ENCODE assay signal across 10 cellular contexts in the genomic region with DNA sequence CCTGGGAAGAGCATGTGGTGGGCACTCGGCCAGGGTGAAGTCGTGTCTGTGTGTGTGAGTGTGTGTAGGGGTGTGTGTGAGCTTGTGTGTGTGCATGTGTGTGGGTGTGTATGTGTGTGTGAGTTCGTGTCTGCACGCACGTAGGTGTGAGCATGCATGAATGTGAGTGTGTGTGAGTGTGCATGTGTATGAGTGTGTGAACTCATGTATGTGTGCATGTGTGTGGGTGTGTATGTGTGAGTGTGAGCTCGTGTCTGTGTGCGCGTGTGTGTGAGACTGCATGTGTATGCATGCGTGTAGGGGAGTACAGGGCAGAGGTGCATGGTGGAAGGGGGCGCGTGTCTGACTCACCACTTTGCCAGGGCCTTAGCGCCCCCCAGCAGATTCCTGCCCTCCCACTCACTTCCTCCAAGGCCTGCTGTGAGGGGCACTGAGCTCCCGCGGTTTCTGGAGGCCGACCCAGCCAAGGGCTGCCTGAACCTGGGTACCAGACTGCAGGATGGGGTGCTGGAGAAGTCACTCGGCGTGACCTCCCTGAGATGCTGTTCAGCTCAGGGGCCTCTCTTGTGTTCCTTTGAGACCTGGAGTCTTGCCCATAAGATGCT. TPM values are rescaled to one million over a fixed set of nuclear protein-coding genes. Genes with fewer than 3 reads are reported as not detected.
DNase-seq lines count a peak whose midpoint lies in the region; ATAC-seq and TF ChIP-seq lines count a peak whose summit lies in the region.
"Had no signal": no experiment of that assay in that cellular context is flagged by ENCODE, and none has a peak within 500 bp of the region (broad histone marks: within the 10 kb centered on the region; RNA-seq: fewer than 3 reads in every experiment).

No MANE protein-coding gene starts in this region.

- H2AK5ac ChIP-seq in H9 (ENCODE audit: insufficient read length, low read length), result no peak overlapping the region

- peaks cover 8% of the 10 kb centered on the region for H3K36me3 Mint-ChIP-seq in CD8-positive, alpha-beta T cell
- H3K36me3 Mint-ChIP-seq in H9 (ENCODE audit: insufficient read depth in 1 of 3, low read depth in 3 of 3), result peaks cover 7 to 14% (median 9%) of the 10 kb centered on the region in 3 experiments; a peak in 5 of 7 replicates
- H3K36me3 Mint-ChIP-seq in activated CD8-positive, alpha-beta memory T cell treated with anti-CD3 and anti-CD28 coated beads, Interleukin-2, amount 10 ng/mL, durations not matched to agents 7 days and 5 days, result peaks cover 26% of the 10 kb centered on the region

- H3K56ac ChIP-seq in H9 (ENCODE audit: insufficient read length, low read depth, low read length), result no peak overlapping the region

- H4K5ac ChIP-seq in H9 (ENCODE audit: insufficient read length, low read depth, low read length), result no peak overlapping the region

- no peaks in the 10 kb centered on the region for H3K36me3 ChIP-seq in CD8-positive, alpha-beta T cell (ENCODE audit: insufficient read depth, low read length)
- no peaks in the 10 kb centered on the region for H3K36me3 ChIP-seq in mesodermal cell (ENCODE audit: control insufficient read depth, insufficient read depth, low read length)

- no peak overlapping the region for H3K4me2 ChIP-seq in H9 (ENCODE audit: insufficient read depth, insufficient read length, low read length)

- no peak overlapping the region for H3K9ac ChIP-seq in H9 (ENCODE audit: extremely low read depth, insufficient read length, low read length)

- H2BK120ac ChIP-seq in H9 (ENCODE audit: low read depth, low read length, poor library complexity, severe bottlenecking), result no peak overlapping the region

- no peak overlapping the region for H3K27ac ChIP-seq in CD8-positive, alpha-beta T cell (ENCODE audit: low read depth, low read length)
- H3K27ac ChIP-seq in H9 (ENCODE audit: insufficient read length, low read depth, low read length) (no peak overlapping the region), mesodermal cell (ENCODE audit: low read depth, low read length, severe bottlenecking) (peak overlapping the region; percentile 78)

- POLR2A ChIA-PET in CD8-positive, alpha-beta T cell (lab: Charles Lee), result interaction anchor here (1.1 to 2.9 kb wide), 10 partner anchors 14 to 67 kb away, joined by 3 to 17 read pairs (median 4); a partner anchor contains a TSS

- no peak overlapping the region for H4K8ac ChIP-seq in H9 (replicated peaks; ENCODE audit: insufficient read length, low read depth, low read length)

- H3K79me2 ChIP-seq in H9 (ENCODE audit: insufficient read depth, low read length), result no peaks in the 10 kb centered on the region

- H3K4me3 ChIP-seq in CD8-positive, alpha-beta T cell (ENCODE audit: low read depth, low read length), result peak overlapping the region; percentile 17
- H3K4me3 ChIP-seq in mesodermal cell (ENCODE audit: extremely low read depth, insufficient read depth, low read length, poor library complexity, severe bottlenecking), result no peak overlapping the region

- H3K14ac ChIP-seq in H9 (ENCODE audit: insufficient read depth, low read length), result no peak overlapping the region

- H3K27me3 Mint-ChIP-seq in CD8-positive, alpha-beta T cell (ENCODE audit: low read depth), result no peaks in the 10 kb centered on the region
- H3K27me3 Mint-ChIP-seq in H9 (ENCODE audit: low read depth), result peaks cover 6% of the 10 kb centered on the region
- no peaks in the 10 kb centered on the region for H3K27me3 Mint-ChIP-seq in activated CD8-positive, alpha-beta memory T cell treated with anti-CD3 and anti-CD28 coated beads, Interleukin-2, amount 10 ng/mL, durations not matched to agents 7 days and 5 days
- H3K27me3 Mint-ChIP-seq: activated B cell treated with CpG ODN at 0.5 μM for 24 hours had no signal

- H4K20me1 ChIP-seq in H9 (ENCODE audit: control insufficient read depth, insufficient read depth, insufficient read length), result no peaks in the 10 kb centered on the region

- ATAC-seq in CD8-positive, alpha-beta T cell, result peak; percentile 34
- no peak for ATAC-seq in activated CD8-positive, alpha-beta memory T cell treated with anti-CD3 and anti-CD28 coated beads, Interleukin-2, amount 10 ng/mL, durations not matched to agents 7 days and 5 days
- no peak for ATAC-seq in GM18870 (IDR thresholded peaks at IDR 0.05; ENCODE audit: unreplicated experiment)

- peaks cover 13% of the 10 kb centered on the region for H3K9me3 ChIP-seq in CD8-positive, alpha-beta T cell (ENCODE audit: low read length)
- no peaks in the 10 kb centered on the region for H3K9me3 ChIP-seq in H9 (ENCODE audit: control insufficient read depth, low read depth, low read length)
- peaks cover 19% of the 10 kb centered on the region for H3K9me3 ChIP-seq in mesodermal cell (ENCODE audit: control insufficient read depth, low read length)

- H2BK12ac ChIP-seq in H9 (ENCODE audit: insufficient read length, low read depth, low read length), result no peak overlapping the region

- CTCF ChIA-PET in CD8-positive, alpha-beta T cell (lab: Charles Lee), result interaction anchor here (0.8 to 3.7 kb wide), 14 partner anchors 12 to 129 kb away, joined by 3 to 25 read pairs (median 7); a partner anchor contains a TSS
- CTCF ChIA-PET in activated CD8-positive, alpha-beta memory T cell treated with anti-CD3 and anti-CD28 coated beads, Interleukin-2, amount 10 ng/mL, durations not matched to agents 7 days and 5 days (lab: Charles Lee), result interaction anchor here (0.7 to 2.6 kb wide), 10 partner anchors 11 to 66 kb away, joined by 3 to 8 read pairs (median 4); no protein-coding TSS in a partner anchor

- peaks cover 59% of the 10 kb centered on the region for H3K4me1 Mint-ChIP-seq in CD8-positive, alpha-beta T cell (ENCODE audit: low read depth)
- H3K4me1 Mint-ChIP-seq in H9, result peaks cover 29 to 31% of the 10 kb centered on the region in 2 experiments
- peaks cover 72% of the 10 kb centered on the region for H3K4me1 Mint-ChIP-seq in activated CD8-positive, alpha-beta memory T cell treated with anti-CD3 and anti-CD28 coated beads, Interleukin-2, amount 10 ng/mL, durations not matched to agents 7 days and 5 days

- H3K27ac Mint-ChIP-seq in CD8-positive, alpha-beta T cell, result peak overlapping the region; percentile 95
- H3K27ac Mint-ChIP-seq in H9, result no peak overlapping the region
- peak overlapping the region; percentile 45 for H3K27ac Mint-ChIP-seq in activated CD8-positive, alpha-beta memory T cell treated with anti-CD3 and anti-CD28 coated beads, Interleukin-2, amount 10 ng/mL, durations not matched to agents 7 days and 5 days
- H3K27ac Mint-ChIP-seq: activated B cell treated with CpG ODN at 0.5 μM for 24 hours had no signal

- no peaks in the 10 kb centered on the region for H3K23me2 ChIP-seq in H9 (ENCODE audit: insufficient read length, low read depth, low read length, poor library complexity, severe bottlenecking)

- H3K18ac ChIP-seq in H9 (ENCODE audit: insufficient read length, low read depth, low read length), result peak overlapping the region; percentile 6

- no peak for TF ChIP-seq CTCF in CD8-positive, alpha-beta T cell (IDR thresholded peaks at IDR 0.05)
- no peak for TF ChIP-seq CTCF in H9 (conservative IDR thresholded peaks at IDR 0.05)

- intact Hi-C loops in CD8-positive, alpha-beta T cell (cut with DNase I, micrococcal nuclease), result no loop called here

- H3K27me3 ChIP-seq in CD8-positive, alpha-beta T cell (ENCODE audit: insufficient read depth, low read length), result no peaks in the 10 kb centered on the region
- H3K27me3 ChIP-seq in H9 (ENCODE audit: insufficient read depth, low read length), result no peaks in the 10 kb centered on the region

- no peak overlapping the region for H3T11ph ChIP-seq in H9 (ENCODE audit: low read length)

- no CpG with 5 or more reads among the region's 17 CpGs for WGBS in H9 (ENCODE audit: extremely low coverage, insufficient read length, low lambda C conversion rate)
- WGBS in mesodermal cell (ENCODE audit: insufficient coverage in 2 of 2), 2 experiments, result 93 to 94% methylated on average over 7 to 14 of the region's 17 CpGs

- no peak overlapping the region for H4K91ac ChIP-seq in H9 (ENCODE audit: insufficient read length, low read depth, low read length)

- H2AFZ ChIP-seq in H9 (ENCODE audit: low read length), result no peak overlapping the region

- no peak overlapping the region for H3K4ac ChIP-seq in H9 (ENCODE audit: low read depth, low read length)

- no peak overlapping the region for H2BK20ac ChIP-seq in H9 (ENCODE audit: low read depth, low read length, poor library complexity, severe bottlenecking)

- peak in 1 of 7 experiments; percentile 33 for DNase-seq in CD8-positive, alpha-beta T cell
- DNase-seq in H9 (no peak), NCI-H1436 treated with DMSO at 0.1 percent for 48 hours (lab: John Stamatoyannopoulos, UW) (no peak), mucosa of gallbladder (ENCODE audit: low spot score) (no peak)
- DNase-seq in activated CD8-positive, alpha-beta memory T cell treated with anti-CD3 and anti-CD28 coated beads, Interleukin-2, amount 10 ng/mL, durations not matched to agents 7 days and 5 days, result no peak
- DNase-seq: activated B cell treated with CpG ODN at 0.5 μM for 24 hours, NCI-H2029 treated with DMSO at 0.1 percent for 48 hours, SIG-M5 had no signal

- no peak overlapping the region for H2BK5ac ChIP-seq in H9 (ENCODE audit: insufficient read length, low read length)

- H3K4me1 ChIP-seq in CD8-positive, alpha-beta T cell (ENCODE audit: insufficient read depth, low read length), result peaks cover 59% of the 10 kb centered on the region
- H3K4me1 ChIP-seq in H9 (ENCODE audit: insufficient read depth, low read length) (peaks cover 5% of the 10 kb centered on the region; the same call in 1 of the 2 replicates), mesodermal cell (ENCODE audit: control insufficient read depth, insufficient read depth, low read length, poor library complexity, severe bottlenecking) (peaks cover 31% of the 10 kb centered on the region)

- H3K79me1 ChIP-seq in H9 (ENCODE audit: insufficient read depth, low read depth, low read length, poor library complexity, severe bottlenecking), result no peaks in the 10 kb centered on the region

- no peak overlapping the region for H3K23ac ChIP-seq in H9 (ENCODE audit: insufficient read length, low read depth, low read length)

- peaks cover 13% of the 10 kb centered on the region for H3K9me3 Mint-ChIP-seq in CD8-positive, alpha-beta T cell
- H3K9me3 Mint-ChIP-seq in H9, result peaks cover 16 to 17% of the 10 kb centered on the region in 2 experiments
- H3K9me3 Mint-ChIP-seq in activated CD8-positive, alpha-beta memory T cell treated with anti-CD3 and anti-CD28 coated beads, Interleukin-2, amount 10 ng/mL, durations not matched to agents 7 days and 5 days (ENCODE audit: low read depth), result peaks cover 18% of the 10 kb centered on the region

- no peak overlapping the region for H2BK15ac ChIP-seq in H9 (ENCODE audit: low read depth, low read length)

- peak overlapping the region; percentile 35 for H3K4me3 Mint-ChIP-seq in CD8-positive, alpha-beta T cell
- no peak overlapping the region; a peak in 1 of 5 replicates for H3K4me3 Mint-ChIP-seq in H9
- peak overlapping the region; percentile 19 for H3K4me3 Mint-ChIP-seq in activated CD8-positive, alpha-beta memory T cell treated with anti-CD3 and anti-CD28 coated beads, Interleukin-2, amount 10 ng/mL, durations not matched to agents 7 days and 5 days
- H3K4me3 Mint-ChIP-seq: activated B cell treated with CpG ODN at 0.5 μM for 24 hours had no signal

RNA-seq across cellular contexts. Expression of a gene that starts 41.0 kb away (rescaled TPM):
- 100 to 1,000 TPM; 423 to 424 TPM for total RNA-seq in CD8-positive, alpha-beta T cell
- total RNA-seq in H9 (2021) (0.33 and 0.35 TPM in 2 replicates), mucosa of gallbladder (7.4 TPM)
- total RNA-seq in activated CD8-positive, alpha-beta memory T cell treated with anti-CD3 and anti-CD28 coated beads, Interleukin-2, amount 10 ng/mL, durations not matched to agents 7 days and 5 days, result 100 to 1,000 TPM; 224 to 246 TPM
- 4.4 TPM for polyA plus RNA-seq in mesodermal cell (2013, experiment 1 of 2)
- 2.8 TPM for polyA plus RNA-seq in mesodermal cell (2013, experiment 2 of 2)

Comparison
In these comparisons a context has a peak if more than half of its experiments do, and no peak if none do; other contexts are left out.
1. H3K27ac Mint-ChIP-seq: peak in CD8-positive, alpha-beta T cell (single experiment) and activated CD8-positive, alpha-beta memory T cell treated with anti-CD3 and anti-CD28 coated beads, Interleukin-2, amount 10 ng/mL, durations not matched to agents 7 days and 5 days (single experiment); none in H9 (0 of 3).
2. H3K4me3 Mint-ChIP-seq: peak in CD8-positive, alpha-beta T cell (single experiment) and activated CD8-positive, alpha-beta memory T cell treated with anti-CD3 and anti-CD28 coated beads, Interleukin-2, amount 10 ng/mL, durations not matched to agents 7 days and 5 days (single experiment); none in H9 (0 of 2).
3. RNA of a gene that starts 41.0 kb away (total RNA-seq): 423 to 424 TPM in CD8-positive, alpha-beta T cell and 224 to 246 TPM in activated CD8-positive, alpha-beta memory T cell treated with anti-CD3 and anti-CD28 coated beads, Interleukin-2, amount 10 ng/mL, durations not matched to agents 7 days and 5 days; 7.4 TPM in mucosa of gallbladder (single experiment) and 0.33 to 0.35 TPM in H9; every median in the first group is over 10 times any median in the second.